In the genomic region with DNA sequence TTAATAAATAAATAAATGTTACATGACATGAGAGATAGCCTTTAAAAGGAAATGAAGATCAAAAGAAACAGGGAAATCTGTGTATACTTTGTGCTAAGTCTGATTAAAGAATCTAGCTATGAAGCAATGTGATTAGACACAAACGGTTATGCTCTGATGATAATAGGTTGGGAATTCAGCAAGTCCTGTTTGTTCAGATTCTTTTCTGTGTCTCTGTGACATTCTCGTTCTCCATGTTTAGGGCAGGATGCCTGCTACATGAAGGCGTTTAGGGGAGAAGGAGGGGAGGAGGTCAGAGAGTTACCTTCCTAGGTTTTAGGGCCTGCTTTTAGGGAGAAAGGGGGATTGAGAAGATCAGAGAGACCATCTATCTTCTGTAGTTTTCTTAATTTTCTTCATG, we compare ENCODE assay signal across 24 cellular contexts.
"Had no signal": no experiment of that assay in that cellular context is flagged by ENCODE, and none has a peak within 500 bp of the region (broad histone marks: within the 10 kb centered on the region; RNA-seq: fewer than 3 reads in every experiment).

No MANE protein-coding gene starts in this region.

- H3K4me2 ChIP-seq: hepatocyte had no signal

- H3K4me1 Mint-ChIP-seq: memory B cell; stimulated activated memory B cell treated with anti-CD40 and anti-IgM and Interleukin-4, amounts not matched to agents 10 μg/mL and 1 μg/mL and 100 μg/mL, for 72 hours had no signal

- ATAC-seq: foreskin keratinocyte; left cardiac atrium; lower lobe of right lung; natural killer cell treated with Interleukin-12 subunit alpha and Interleukin-12 subunit beta and Interleukin-15 and Interleukin-18, amount 100 ng/mL, for 72 hours; psoas muscle; right lobe of liver; stimulated activated memory B cell treated with anti-CD40 and anti-IgM and Interleukin-4, amounts not matched to agents 10 μg/mL and 1 μg/mL and 100 μg/mL, for 72 hours had no signal

- H3K79me2 ChIP-seq: hepatocyte had no signal

- H3K36me3 ChIP-seq: left ventricle myocardium inferior, lower lobe of right lung, neutrophil, right lobe of liver, spleen, tibial artery had no signal

- H3K36me3 Mint-ChIP-seq: memory B cell; stimulated activated memory B cell treated with anti-CD40 and anti-IgM and Interleukin-4, amounts not matched to agents 10 μg/mL and 1 μg/mL and 100 μg/mL, for 72 hours had no signal

- H3K27ac Mint-ChIP-seq: memory B cell; natural killer cell treated with Interleukin-12 subunit alpha and Interleukin-12 subunit beta and Interleukin-15 and Interleukin-18, amount 100 ng/mL, for 72 hours; stimulated activated memory B cell treated with anti-CD40 and anti-IgM and Interleukin-4, amounts not matched to agents 10 μg/mL and 1 μg/mL and 100 μg/mL, for 72 hours; stimulated activated naive CD8-positive, alpha-beta T cell treated with anti-CD3 and anti-CD28 coated beads, Interleukin-15, Interleukin-2, amounts not matched to agents 100 ng/mL and 50 ng/mL, for 24 hours had no signal

- FAIRE-seq: kidney, urothelium cell line had no signal

- H3K27me3 Mint-ChIP-seq: memory B cell; natural killer cell treated with Interleukin-12 subunit alpha and Interleukin-12 subunit beta and Interleukin-15 and Interleukin-18, amount 100 ng/mL, for 72 hours; stimulated activated memory B cell treated with anti-CD40 and anti-IgM and Interleukin-4, amounts not matched to agents 10 μg/mL and 1 μg/mL and 100 μg/mL, for 72 hours; stimulated activated naive CD8-positive, alpha-beta T cell treated with anti-CD3 and anti-CD28 coated beads, Interleukin-15, Interleukin-2, amounts not matched to agents 100 ng/mL and 50 ng/mL, for 24 hours had no signal

- H3K27ac ChIP-seq: foreskin keratinocyte, hepatocyte, left ventricle myocardium inferior, lower lobe of right lung, neutrophil, psoas muscle, right lobe of liver, spleen, tibial artery had no signal

- H3K9me3 ChIP-seq: left ventricle myocardium inferior, lower lobe of right lung, neutrophil, psoas muscle, right lobe of liver, tibial artery had no signal

- H3K4me3 ChIP-seq: hepatocyte, left ventricle myocardium inferior, lower lobe of right lung, psoas muscle, right lobe of liver, spleen, tibial artery had no signal

- H3K4me1 ChIP-seq: foreskin keratinocyte, left ventricle myocardium inferior, lower lobe of right lung, psoas muscle, right lobe of liver, spleen, tibial artery had no signal

- DNase-seq: effector memory CD4-positive, alpha-beta T cell; erythroblast; foreskin keratinocyte; head of caudate nucleus; kidney; left cardiac atrium; left ventricle myocardium inferior; lower lobe of right lung; midbrain; psoas muscle; retina; right lobe of liver; spleen; stimulated activated CD4-positive, alpha-beta T cell treated with anti-CD3 and anti-CD28 coated beads, Interleukin-15, amount 100 ng/mL, for 24 hours; stimulated activated CD4-positive, alpha-beta T cell treated with anti-CD3 and anti-CD28 coated beads, Interleukin-1b, Interleukin-23, amount 100 ng/mL, for 48 hours; stimulated activated CD4-positive, alpha-beta T cell treated with anti-CD3 and anti-CD28 coated beads, Interleukin-4, amount 100 ng/mL, for 24 hours; tibial artery had no signal

- H3K9me3 Mint-ChIP-seq: memory B cell; stimulated activated memory B cell treated with anti-CD40 and anti-IgM and Interleukin-4, amounts not matched to agents 10 μg/mL and 1 μg/mL and 100 μg/mL, for 72 hours had no signal

- H3K27me3 ChIP-seq: foreskin keratinocyte, hepatocyte, neutrophil, right lobe of liver, spleen, tibial artery had no signal

- H3K4me3 Mint-ChIP-seq: memory B cell; natural killer cell treated with Interleukin-12 subunit alpha and Interleukin-12 subunit beta and Interleukin-15 and Interleukin-18, amount 100 ng/mL, for 72 hours; stimulated activated memory B cell treated with anti-CD40 and anti-IgM and Interleukin-4, amounts not matched to agents 10 μg/mL and 1 μg/mL and 100 μg/mL, for 72 hours; stimulated activated naive CD8-positive, alpha-beta T cell treated with anti-CD3 and anti-CD28 coated beads, Interleukin-15, Interleukin-2, amounts not matched to agents 100 ng/mL and 50 ng/mL, for 24 hours had no signal
